33 cellular contexts compared by ENCODE assay signal in the genomic region with DNA sequence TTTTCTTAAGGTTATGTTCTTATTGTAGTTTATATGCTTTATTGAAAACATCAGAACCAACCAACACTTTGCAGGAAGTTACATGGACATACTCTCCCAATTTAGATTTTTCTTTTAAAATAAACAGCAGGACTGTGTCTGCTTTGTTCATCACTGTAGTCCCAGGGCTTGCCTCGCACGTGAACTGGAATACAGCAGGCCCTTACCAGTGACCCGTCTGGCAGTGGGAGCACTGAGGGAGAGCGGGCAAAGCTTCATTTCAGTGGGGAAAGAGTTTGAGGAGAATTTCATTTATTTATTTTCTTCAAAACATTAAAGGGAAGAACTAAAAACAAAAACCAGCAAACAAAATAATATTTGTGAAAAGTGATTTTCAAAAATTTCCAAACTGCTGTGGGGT.
"Had no signal": no experiment of that assay in that cellular context is flagged by ENCODE, and none has a peak within 500 bp of the region (broad histone marks: within the 10 kb centered on the region; RNA-seq: fewer than 3 reads in every experiment).

No MANE protein-coding gene starts in this region.

- H3K36me3 Mint-ChIP-seq: stimulated activated memory B cell treated with anti-CD40 and anti-IgM and Interleukin-4, amounts not matched to agents 10 μg/mL and 1 μg/mL and 100 μg/mL, for 72 hours had no signal

- H3K36me3 ChIP-seq: esophagus muscularis mucosa, heart left ventricle, left lung, lower lobe of right lung, right atrium auricular region, thyroid gland, upper lobe of right lung, WERI-Rb-1 had no signal

- H3K27ac Mint-ChIP-seq: activated CD4-positive, alpha-beta memory T cell treated with anti-CD3 and anti-CD28 coated beads, Interleukin-2, amount 10 ng/mL, durations not matched to agents 7 days and 5 days; activated CD4-positive, alpha-beta T cell treated with anti-CD3 and anti-CD28 coated beads, Interleukin-2, amount 10 ng/mL, durations not matched to agents 7 days and 5 days; activated T-cell treated with anti-CD3 and anti-CD28 coated beads, Interleukin-2, amount 50 U/mL, for 24 hours; dendritic cell treated with granulocyte-macrophage colony-stimulating factor and Interleukin-4, amounts not matched to agents 40 ng/mL and 50 ng/mL, for 4 days; nephron progenitor cell; stimulated activated memory B cell treated with anti-CD40 and anti-IgM and Interleukin-4, amounts not matched to agents 10 μg/mL and 1 μg/mL and 100 μg/mL, for 72 hours; stimulated activated naive CD8-positive, alpha-beta T cell treated with anti-CD3 and anti-CD28 coated beads, Interleukin-15, amount 100 ng/mL, for 72 hours; T-helper 17 cell had no signal

- H3K9me3 Mint-ChIP-seq: central memory CD8-positive, alpha-beta T cell; stimulated activated naive CD8-positive, alpha-beta T cell treated with anti-CD3 and anti-CD28 coated beads, Interleukin-15, amount 100 ng/mL, for 72 hours had no signal

- H3K4me3 Mint-ChIP-seq: activated CD4-positive, alpha-beta memory T cell treated with anti-CD3 and anti-CD28 coated beads, Interleukin-2, amount 10 ng/mL, durations not matched to agents 7 days and 5 days; activated CD4-positive, alpha-beta T cell treated with anti-CD3 and anti-CD28 coated beads, Interleukin-2, amount 10 ng/mL, durations not matched to agents 7 days and 5 days; activated T-cell treated with anti-CD3 and anti-CD28 coated beads, Interleukin-2, amount 50 U/mL, for 24 hours; central memory CD8-positive, alpha-beta T cell; dendritic cell treated with granulocyte-macrophage colony-stimulating factor and Interleukin-4, amounts not matched to agents 40 ng/mL and 50 ng/mL, for 4 days; nephron progenitor cell; stimulated activated memory B cell treated with anti-CD40 and anti-IgM and Interleukin-4, amounts not matched to agents 10 μg/mL and 1 μg/mL and 100 μg/mL, for 72 hours; stimulated activated naive CD8-positive, alpha-beta T cell treated with anti-CD3 and anti-CD28 coated beads, Interleukin-15, amount 100 ng/mL, for 72 hours; T-helper 17 cell had no signal

- H3K9ac ChIP-seq: parathyroid adenoma had no signal

- H3K4me1 Mint-ChIP-seq: activated CD4-positive, alpha-beta memory T cell treated with anti-CD3 and anti-CD28 coated beads, Interleukin-2, amount 10 ng/mL, durations not matched to agents 7 days and 5 days; activated CD4-positive, alpha-beta T cell treated with anti-CD3 and anti-CD28 coated beads, Interleukin-2, amount 10 ng/mL, durations not matched to agents 7 days and 5 days; central memory CD8-positive, alpha-beta T cell; stimulated activated memory B cell treated with anti-CD40 and anti-IgM and Interleukin-4, amounts not matched to agents 10 μg/mL and 1 μg/mL and 100 μg/mL, for 72 hours; stimulated activated naive CD8-positive, alpha-beta T cell treated with anti-CD3 and anti-CD28 coated beads, Interleukin-15, amount 100 ng/mL, for 72 hours; T-helper 17 cell had no signal

- H3K27me3 ChIP-seq: esophagus muscularis mucosa, foreskin keratinocyte, heart left ventricle, left lung, right atrium auricular region, thyroid gland, upper lobe of right lung had no signal

- H3K4me3 ChIP-seq: esophagus muscularis mucosa, heart left ventricle, left lung, lower lobe of right lung, psoas muscle, right atrium auricular region, smooth muscle cell, thyroid gland, upper lobe of right lung had no signal

- H3K27ac ChIP-seq: esophagus muscularis mucosa, foreskin keratinocyte, heart left ventricle, left lung, lower lobe of right lung, parathyroid adenoma, psoas muscle, right atrium auricular region, thyroid gland, upper lobe of right lung, WERI-Rb-1 had no signal

- H3K4me1 ChIP-seq: esophagus muscularis mucosa, foreskin keratinocyte, heart left ventricle, left lung, lower lobe of right lung, parathyroid adenoma, psoas muscle, right atrium auricular region, thyroid gland, upper lobe of right lung had no signal

- H3K79me2 ChIP-seq: parathyroid adenoma had no signal

- H3K27me3 Mint-ChIP-seq: activated CD4-positive, alpha-beta memory T cell treated with anti-CD3 and anti-CD28 coated beads, Interleukin-2, amount 10 ng/mL, durations not matched to agents 7 days and 5 days; activated CD4-positive, alpha-beta T cell treated with anti-CD3 and anti-CD28 coated beads, Interleukin-2, amount 10 ng/mL, durations not matched to agents 7 days and 5 days; activated T-cell treated with anti-CD3 and anti-CD28 coated beads, Interleukin-2, amount 50 U/mL, for 24 hours; central memory CD8-positive, alpha-beta T cell; dendritic cell treated with granulocyte-macrophage colony-stimulating factor and Interleukin-4, amounts not matched to agents 40 ng/mL and 50 ng/mL, for 4 days; stimulated activated memory B cell treated with anti-CD40 and anti-IgM and Interleukin-4, amounts not matched to agents 10 μg/mL and 1 μg/mL and 100 μg/mL, for 72 hours; stimulated activated naive CD8-positive, alpha-beta T cell treated with anti-CD3 and anti-CD28 coated beads, Interleukin-15, amount 100 ng/mL, for 72 hours; T-helper 17 cell had no signal

- ATAC-seq: foreskin keratinocyte; heart left ventricle; left lung; lower lobe of right lung; psoas muscle; stimulated activated memory B cell treated with anti-CD40 and anti-IgM and Interleukin-4, amounts not matched to agents 10 μg/mL and 1 μg/mL and 100 μg/mL, for 72 hours; stimulated activated naive CD8-positive, alpha-beta T cell treated with anti-CD3 and anti-CD28 coated beads, Interleukin-15, amount 100 ng/mL, for 72 hours; T-helper 17 cell; upper lobe of right lung had no signal

- DNase-seq: activated CD4-positive, alpha-beta memory T cell treated with anti-CD3 and anti-CD28 coated beads, Interleukin-2, amount 10 ng/mL, durations not matched to agents 7 days and 5 days; activated CD4-positive, alpha-beta T cell treated with anti-CD3 and anti-CD28 coated beads, Interleukin-2, amount 10 ng/mL, durations not matched to agents 7 days and 5 days; activated CD4-positive, CD25-positive, alpha-beta regulatory T cell treated with anti-CD3 and anti-CD28 coated beads, Interleukin-2, amount 50 U/mL, for 72 hours; activated CD8-positive, alpha-beta memory T cell treated with anti-CD3 and anti-CD28 coated beads, Interleukin-2, amount 50 U/mL, for 48 hours; activated gamma-delta T cell treated with Interleukin-2 at 50 U/mL for 16 hours; activated naive CD4-positive, alpha-beta T cell treated with anti-CD3 and anti-CD28 coated beads, Interleukin-2, amount 50 U/mL, for 16 hours; activated T-cell treated with anti-CD3 and anti-CD28 coated beads, Interleukin-2, amount 50 U/mL, for 24 hours; amniotic stem cell; heart left ventricle; hypothalamus; left lung; lower lobe of right lung; nephron progenitor cell; nucleus accumbens; psoas muscle; stimulated activated CD4-positive, alpha-beta T cell treated with anti-CD3 and anti-CD28 coated beads, Interleukin-1b, Interleukin-23, amount 100 ng/mL, for 48 hours; stimulated activated CD4-positive, alpha-beta T cell treated with anti-CD3 and anti-CD28 coated beads, Interleukin-4, amount 100 ng/mL, for 4 hours; stimulated activated CD8-positive, alpha-beta memory T cell treated with anti-CD3 and anti-CD28 coated beads, Interleukin-4, amount 100 ng/mL, for 48 hours; stimulated activated naive CD8-positive, alpha-beta T cell treated with anti-CD3 and anti-CD28 coated beads, Interleukin-15, amount 100 ng/mL, for 72 hours; substantia nigra; T-helper 17 cell; T1000; thyroid gland; upper lobe of right lung; WERI-Rb-1 had no signal

- H3K9me3 ChIP-seq: left lung, lower lobe of right lung, psoas muscle, right atrium auricular region, thyroid gland, upper lobe of right lung had no signal

- H3K4me2 ChIP-seq: smooth muscle cell had no signal
